6 cellular contexts compared by ENCODE assay signal in the genomic region with DNA sequence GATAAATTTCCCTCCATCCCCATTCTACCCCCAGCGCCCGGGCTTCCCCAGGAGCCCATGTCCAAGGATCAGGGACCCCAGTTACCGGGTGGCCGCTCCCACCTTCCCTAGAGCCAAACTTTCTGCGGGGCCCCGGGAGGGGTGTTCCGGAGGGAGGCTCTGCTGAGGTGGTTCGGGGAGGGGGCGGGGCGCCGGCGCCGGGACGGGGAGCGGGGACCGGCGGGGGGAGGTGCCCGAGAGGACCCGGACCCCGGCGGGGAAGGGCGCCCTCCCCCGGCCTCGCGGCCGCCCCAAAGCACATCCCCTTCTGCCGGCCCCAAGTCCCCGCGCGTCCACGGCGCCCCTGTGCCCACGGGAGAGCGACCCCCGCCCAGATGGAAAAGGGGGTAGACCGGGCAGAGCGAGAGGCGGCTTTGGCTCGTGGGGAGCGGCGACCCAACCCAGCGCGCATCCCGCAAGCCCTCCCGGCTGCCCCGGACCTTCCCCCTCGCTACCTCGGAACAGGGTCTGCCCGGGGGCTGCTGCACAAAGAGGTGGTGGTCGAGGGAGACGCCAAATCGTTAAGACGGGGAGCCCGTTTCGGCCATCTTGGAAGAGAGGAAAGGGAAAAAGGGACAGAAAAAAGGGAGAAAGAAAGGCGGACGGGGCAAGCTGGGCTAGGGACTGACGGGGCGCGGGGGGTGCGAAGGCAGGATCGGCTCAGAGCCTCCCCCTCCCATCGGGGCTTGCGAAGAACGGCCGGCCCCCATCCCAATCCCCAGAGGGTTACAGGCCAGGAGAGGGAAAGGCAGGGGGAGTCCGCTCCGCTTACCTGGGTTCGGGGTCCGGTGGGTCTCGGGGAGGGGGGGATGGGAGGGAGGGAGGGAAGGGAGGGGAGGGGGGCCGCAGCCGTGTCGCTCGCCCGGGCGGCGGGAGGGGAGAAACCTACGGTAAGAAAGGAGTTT. TPM values are rescaled to one million over a fixed set of nuclear protein-coding genes. Genes with fewer than 3 reads are reported as not detected.
DNase-seq lines count a peak whose midpoint lies in the region; ATAC-seq and TF ChIP-seq lines count a peak whose summit lies in the region.

No MANE protein-coding gene starts in this region.

- peaks cover 20% of the 10 kb centered on the region for H3K4me1 ChIP-seq in prostate gland (replicated peaks)

- no peak for ATAC-seq in HG03432 (IDR thresholded peaks at IDR 0.05; ENCODE audit: unreplicated experiment)
- ATAC-seq in HG02610 (IDR thresholded peaks at IDR 0.05; ENCODE audit: unreplicated experiment): no peak

- 2% methylated on average over 62 of the region's 79 CpGs for WGBS in prostate gland

- H3K27me3 ChIP-seq in prostate gland (replicated peaks; ENCODE audit: insufficient read depth): no peaks in the 10 kb centered on the region

- peak; percentile 25 for DNase-seq in stimulated activated CD4-positive, alpha-beta T cell treated with anti-CD3 and anti-CD28 coated beads, Interleukin-4, amount 100 ng/mL, for 1 hour
- no peak for DNase-seq in stimulated activated CD4-positive, alpha-beta T cell treated with anti-CD3 and anti-CD28 coated beads, Interleukin-2, amount 100 ng/mL, for 48 hours
- DNase-seq in coronary artery (ENCODE audit: low spot score) (no peak), prostate gland (ENCODE audit: low spot score) (peak; percentile 65)

- H3K9me3 ChIP-seq in prostate gland: no peaks in the 10 kb centered on the region

- TF ChIP-seq CTCF in coronary artery (IDR thresholded peaks at IDR 0.05) (peak; percentile 16), prostate gland (IDR thresholded peaks at IDR 0.05) (peak in 3 of 4 experiments; percentile 30 to 40 (median 31))

- H3K27ac ChIP-seq in coronary artery (peak overlapping the region; percentile 81 to 89), prostate gland (peak overlapping the region; percentile 86 to 95)

- H3K4me3 ChIP-seq in coronary artery (peak overlapping the region; percentile 95), prostate gland (peak overlapping the region; percentile 89 to 99)

- no peaks in the 10 kb centered on the region for H3K36me3 ChIP-seq in prostate gland

- peak; percentile 18 for TF ChIP-seq POLR2A in prostate gland (IDR thresholded peaks at IDR 0.05)

- intact Hi-C loops in prostate gland (cut with DNase I): loop anchor here (10.0 kb wide), 1 partner anchor 407 kb away; a partner anchor contains a TSS

RNA-seq across cellular contexts. Expression of a gene that starts 0.5 kb away (rescaled TPM):
- 10 to 100 TPM; 17.1 to 17.8 TPM for total RNA-seq in prostate gland

RNA-seq across cellular contexts. Expression of a gene that starts 4.9 kb away (rescaled TPM):
- 100 to 1,000 TPM; 116 to 192 TPM for total RNA-seq in prostate gland

RNA-seq across cellular contexts. Expression of a gene that starts 17.5 kb away (rescaled TPM):
- 10 to 100 TPM; 17.1 to 17.8 TPM for total RNA-seq in prostate gland

RNA-seq across cellular contexts. Expression of a gene that starts 42.6 kb away (rescaled TPM):
- total RNA-seq in prostate gland: 100 to 1,000 TPM in 1 of 2 donors, 10 to 100 TPM in 1; 69.1 to 142 TPM

RNA-seq across cellular contexts. Expression of a gene that starts 51.7 kb away (rescaled TPM):
- total RNA-seq in prostate gland: 10 to 100 TPM; 46.2 to 65.2 TPM

Comparison
In these comparisons a context has a peak if more than half of its experiments do, and no peak if none do; other contexts are left out.
1. DNase-seq: peak in stimulated activated CD4-positive, alpha-beta T cell treated with anti-CD3 and anti-CD28 coated beads, Interleukin-4, amount 100 ng/mL, for 1 hour (single experiment) and prostate gland (single experiment); none in stimulated activated CD4-positive, alpha-beta T cell treated with anti-CD3 and anti-CD28 coated beads, Interleukin-2, amount 100 ng/mL, for 48 hours (0 of 2) and coronary artery (single experiment).